12 cellular contexts compared by ENCODE assay signal in the genomic region with DNA sequence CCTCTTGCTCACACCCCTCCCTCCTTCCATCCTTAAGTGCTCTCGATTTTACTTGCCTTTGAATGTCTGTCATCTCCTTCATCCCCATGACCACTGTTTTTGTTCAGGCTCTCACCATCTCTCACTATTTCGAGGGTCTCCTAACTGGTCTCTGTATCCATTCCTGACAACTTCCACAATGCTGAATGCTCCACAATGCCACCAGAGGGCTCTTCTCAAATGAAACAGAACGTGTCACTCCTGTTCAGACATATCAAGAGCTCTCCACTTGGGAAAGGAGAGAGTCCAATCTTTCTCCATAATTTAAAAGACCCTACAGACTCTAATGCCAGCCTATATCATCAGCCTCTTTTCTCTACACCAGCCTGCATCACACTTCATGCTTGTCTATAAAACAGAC. TPM values are rescaled to one million over a fixed set of nuclear protein-coding genes. Genes with fewer than 3 reads are reported as not detected.
DNase-seq lines count a peak whose midpoint lies in the region; ATAC-seq and TF ChIP-seq lines count a peak whose summit lies in the region.
"Had no signal": no experiment of that assay in that cellular context is flagged by ENCODE, and none has a peak within 500 bp of the region (broad histone marks: within the 10 kb centered on the region; RNA-seq: fewer than 3 reads in every experiment).

No MANE protein-coding gene starts in this region.

- no peaks in the 10 kb centered on the region for H3K36me3 ChIP-seq in left ventricle myocardium inferior
- H3K36me3 ChIP-seq: vagina had no signal

- TF ChIP-seq CTCF in left ventricle myocardium inferior (IDR thresholded peaks at IDR 0.05; ENCODE audit: borderline replicate concordance): peak; percentile 51

- H3K27ac ChIP-seq in left ventricle myocardium inferior (replicated peaks): no peak overlapping the region
- H3K27ac ChIP-seq: vagina had no signal

- H3K27me3 ChIP-seq in left ventricle myocardium inferior (ENCODE audit: low read depth): no peaks in the 10 kb centered on the region
- H3K27me3 ChIP-seq: vagina had no signal

- DNase-seq in left ventricle myocardium inferior (no peak), Right ventricle myocardium superior (no peak), RKO (ENCODE audit: low spot score) (peak; percentile 46), iris pigment epithelial cell (ENCODE audit: low read depth) (peak; percentile 49), GOT3 (lab: John Stamatoyannopoulos, UW) (no peak), epidermal melanocyte (ENCODE audit: insufficient read length, low spot score) (no peak), nucleus accumbens (lab: John Stamatoyannopoulos, UW) (no peak)
- no peak for DNase-seq in activated CD4-positive, alpha-beta T cell treated with anti-CD3 and anti-CD28 coated beads, Interleukin-2, amount 50 U/mL, for 1 hour
- DNase-seq: C1 segment of cervical spinal cord had no signal

- intact Hi-C loops in left ventricle myocardium inferior (cut with micrococcal nuclease): no loop called here
- intact Hi-C loops in Right ventricle myocardium superior (cut with DNase I): no loop called here

- no peak for ATAC-seq in Right ventricle myocardium superior (ENCODE audit: poor library complexity)

- peaks cover 17% of the 10 kb centered on the region for H3K4me1 ChIP-seq in left ventricle myocardium inferior
- H3K4me1 ChIP-seq: vagina had no signal

- H3K9me3 ChIP-seq in left ventricle myocardium inferior (replicated peaks): no peaks in the 10 kb centered on the region
- H3K9me3 ChIP-seq: vagina had no signal

- no peak overlapping the region for H3K4me3 ChIP-seq in left ventricle myocardium inferior
- H3K4me3 ChIP-seq: vagina had no signal

RNA-seq across cellular contexts. Expression of a gene that starts 9.0 kb away (rescaled TPM):
- total RNA-seq in left ventricle myocardium inferior (not detected), Right ventricle myocardium superior (not detected)
- total RNA-seq: activated T-helper 2 cell treated with anti-CD3 and anti-CD28 coated beads, Interferon-gamma antibody, Interleukin-2, Interleukin-4, amounts not matched to agents 10 μg/mL and 5 μg/mL and 100 μg/mL, durations not matched to agents 14 hours and 24 hours and 36 hours; M059J; vagina had no signal

Comparison
In these comparisons a context has a peak if more than half of its experiments do, and no peak if none do; other contexts are left out.
1. DNase-seq: peak in RKO (single experiment) and iris pigment epithelial cell (single experiment); none in left ventricle myocardium inferior (single experiment), Right ventricle myocardium superior (single experiment), GOT3 (single experiment), epidermal melanocyte (single experiment), activated CD4-positive, alpha-beta T cell treated with anti-CD3 and anti-CD28 coated beads, Interleukin-2, amount 50 U/mL, for 1 hour (single experiment) and nucleus accumbens (0 of 56).